1 cellular context compared by ENCODE assay signal in genomic region chr16:1183235-1183907, GRCh38.
TF ChIP-seq lines count a peak whose summit lies in the region.

No MANE protein-coding gene starts in this region.

TF ChIP-seq in H1, 55 proteins besides CTCF, POLR2A, EP300 and RAD21:
- TF ChIP-seq SP4 (IDR thresholded peaks at IDR 0.05; ENCODE audit: low read length) (no peak), JUN (IDR thresholded peaks at IDR 0.05; ENCODE audit: low read depth, low read length) (no peak), RXRA (IDR thresholded peaks at IDR 0.05; ENCODE audit: insufficient read depth, low read depth, low read length) (no peak), CREB1 (IDR thresholded peaks at IDR 0.05) (no peak), GTF2F1 (IDR thresholded peaks at IDR 0.05; ENCODE audit: borderline replicate concordance, low read depth, low read length) (no peak), BACH1 (IDR thresholded peaks at IDR 0.05; ENCODE audit: low read length) (no peak), CBX5 (IDR thresholded peaks at IDR 0.05; ENCODE audit: low read depth, low read length) (no peak), KDM1A (IDR thresholded peaks at IDR 0.05; ENCODE audit: borderline replicate concordance, low read length) (no peak), KDM4A (IDR thresholded peaks at IDR 0.05; ENCODE audit: low read depth, low read length, severe bottlenecking) (no peak), CEBPB (IDR thresholded peaks at IDR 0.05; ENCODE audit: low read depth, low read length) (no peak), GABPA (IDR thresholded peaks at IDR 0.05; ENCODE audit: borderline replicate concordance, insufficient read depth, low read length) (no peak), RNF2 (IDR thresholded peaks at IDR 0.05; ENCODE audit: borderline replicate concordance, low read depth, low read length, missing control alignments, poor library complexity, severe bottlenecking) (no peak), POU5F1 (IDR thresholded peaks at IDR 0.05; ENCODE audit: low read depth, low read length) (no peak), NANOG (IDR thresholded peaks at IDR 0.05; ENCODE audit: insufficient read depth, low read depth, low read length, poor library complexity, severe bottlenecking) (no peak), EZH2 (IDR thresholded peaks at IDR 0.05; ENCODE audit: low read depth, low read length, severe bottlenecking) (no peak)
